In the genomic region with DNA sequence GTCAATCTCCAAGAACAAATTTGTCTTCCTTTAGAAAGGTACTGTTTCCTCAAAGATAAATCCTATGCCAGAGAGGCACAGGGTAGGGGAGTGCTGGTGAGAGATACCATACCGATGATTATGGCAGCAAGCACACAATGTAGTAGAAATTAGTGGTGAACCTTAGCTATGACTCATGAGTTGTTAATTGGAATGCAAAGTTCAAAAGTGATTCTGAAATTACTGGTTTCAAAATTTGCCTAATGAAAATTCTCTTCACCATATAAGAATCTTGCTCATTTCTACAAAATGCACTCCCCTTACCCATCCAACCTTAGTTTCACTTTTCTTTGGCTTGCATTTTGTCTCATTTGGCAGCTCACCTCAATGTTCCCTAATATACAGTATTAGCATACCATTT, we compare ENCODE assay signal across 11 cellular contexts.
DNase-seq lines count a peak whose midpoint lies in the region; ATAC-seq and TF ChIP-seq lines count a peak whose summit lies in the region.
"Had no signal": no experiment of that assay in that cellular context is flagged by ENCODE, and none has a peak within 500 bp of the region (broad histone marks: within the 10 kb centered on the region; RNA-seq: fewer than 3 reads in every experiment).

No MANE protein-coding gene starts in this region.

- H3K18ac ChIP-seq in IMR-90 (ENCODE audit: low read depth, low read length): no peak overlapping the region

- no peak overlapping the region; the same call in 1 of the 2 replicates for H3K14ac ChIP-seq in IMR-90 (replicated peaks; ENCODE audit: low read depth, low read length)

- no peaks in the 10 kb centered on the region for H3K9me3 Mint-ChIP-seq in endothelial cell (ENCODE audit: unreplicated experiment)

- peak overlapping the region; percentile 7; the same call in 1 of the 2 replicates for H3K4ac ChIP-seq in IMR-90 (ENCODE audit: low read depth, low read length)

- no peak overlapping the region for H2BK20ac ChIP-seq in IMR-90 (ENCODE audit: low read depth, low read length)

- H3K4me1 Mint-ChIP-seq in endothelial cell (ENCODE audit: unreplicated experiment): peaks cover 8% of the 10 kb centered on the region

- no peak overlapping the region for H4K5ac ChIP-seq in IMR-90 (ENCODE audit: low read depth, low read length)

- dilution Hi-C loops in IMR-90 (cut with HindIII; ENCODE audit: low sequenced_read_pairs, unreplicated experiment): no loop called here

- H4K8ac ChIP-seq in IMR-90 (ENCODE audit: low read depth in 2 of 2, low read length in 2 of 2): no peak overlapping the region

- no peak overlapping the region for H2BK120ac ChIP-seq in IMR-90 (ENCODE audit: low read depth, low read length)

- no peaks in the 10 kb centered on the region for H3K27me3 Mint-ChIP-seq in endothelial cell (ENCODE audit: unreplicated experiment)

- H3K4me1 ChIP-seq in IMR-90 (ENCODE audit: control insufficient read depth, insufficient read depth, low read length) (peaks cover 2% of the 10 kb centered on the region; the same call in 1 of the 2 replicates), heart left ventricle (no peaks in the 10 kb centered on the region)
- H3K4me1 ChIP-seq: sigmoid colon had no signal

- BruUV-seq in IMR-90 (replicated peaks; lab: Mats Ljungman, UMichigan): no TSS peak

- POLR2A ChIA-PET in IMR-90 (lab: Charles Lee; ENCODE audit: unreplicated experiment): no interaction called here

- H2AK5ac ChIP-seq in IMR-90 (ENCODE audit: low read depth, low read length): no peak overlapping the region

- CTCF ChIA-PET in IMR-90 (lab: Yijun Ruan, JAX): interaction anchor here (1.0 kb wide), 1 partner anchor 16 kb away, joined by 3 read pairs; no protein-coding TSS in a partner anchor

- H2AK9ac ChIP-seq in IMR-90 (replicated peaks; ENCODE audit: low read depth, low read length, poor library complexity): no peak overlapping the region

- intact Hi-C loops in IMR-90 (cut with micrococcal nuclease) (no loop called here), heart left ventricle (cut with DNase I) (loop anchor here in 4 of 10 donors (10.0 kb wide), 4 partner anchors 299 to 621 kb away; a partner anchor contains a TSS)

- in situ Hi-C loops in IMR-90 (cut with MboI; ENCODE audit: low sequenced_read_pairs) (no loop called here), GM13977 (cut with MboI; ENCODE audit: low pct_unique_long_range_greater_than_20kb, low sequenced_read_pairs, unreplicated experiment) (no loop called here)

- ATAC-seq in GM18498 (IDR thresholded peaks at IDR 0.05; ENCODE audit: unreplicated experiment) (peak; percentile 56), GM21390 (IDR thresholded peaks at IDR 0.05; ENCODE audit: unreplicated experiment) (peak; percentile 60), IMR-90 (ENCODE audit: low read depth) (peak; percentile 59), heart left ventricle (no peak)
- ATAC-seq: left ventricle myocardium superior had no signal

- no peak overlapping the region for H3K23ac ChIP-seq in IMR-90 (ENCODE audit: low read depth, low read length)

- H3K4me2 ChIP-seq in IMR-90 (ENCODE audit: low read depth, low read length): no peak overlapping the region

- no peak for TF ChIP-seq RAD21 in IMR-90 (IDR thresholded peaks at IDR 0.05; ENCODE audit: low read length)

- no peaks in the 10 kb centered on the region for H3K79me1 ChIP-seq in IMR-90 (ENCODE audit: low read depth in 1 of 2, low read length in 2 of 2)

- H4K20me1 ChIP-seq in IMR-90 (ENCODE audit: insufficient read depth, low read length): no peaks in the 10 kb centered on the region

- H3K27ac ChIP-seq in IMR-90 (ENCODE audit: insufficient read depth, low read length) (no peak overlapping the region), heart left ventricle (no peak overlapping the region)
- H3K27ac ChIP-seq: sigmoid colon had no signal

- WGBS in IMR-90 (ENCODE audit: extremely low coverage in 2 of 2, insufficient read length in 1 of 2), 2 experiments: no CpG with 5 or more reads among the region's 1 CpG
- 78 to 100% (median 88%) methylated on average over 1 of the region's 1 CpG for WGBS in heart left ventricle, 4 donors

- no peak for DNase-seq in IMR-90
- no peak for DNase-seq in endothelial cell (ENCODE audit: low spot score)
- DNase-seq in NCI-H2171 treated with DMSO at 0.1 percent for 48 hours (lab: John Stamatoyannopoulos, UW): no peak
- DNase-seq in heart left ventricle: no peak
- DNase-seq in GM13977 (ENCODE audit: low spot score): no peak
- DNase-seq in NCI-H1694 (lab: John Stamatoyannopoulos, UW): no peak
- DNase-seq: DMS 273 treated with DMSO at 0.1 percent for 48 hours, left ventricle myocardium superior, sigmoid colon had no signal

- no peak overlapping the region for H3K4me3 ChIP-seq in IMR-90 (ENCODE audit: insufficient read depth, low read depth, low read length)
- no peak overlapping the region for H3K4me3 ChIP-seq in heart left ventricle
- H3K4me3 ChIP-seq: sigmoid colon had no signal

- no peak overlapping the region for H3K9ac ChIP-seq in IMR-90 (ENCODE audit: low read depth, low read length)

- H3K9me3 ChIP-seq in IMR-90 (ENCODE audit: control insufficient read depth, insufficient read depth, low read length): peaks cover 5% of the 10 kb centered on the region
- peaks cover 0 to 14% (median 9%) of the 10 kb centered on the region in 12 donors for H3K9me3 ChIP-seq in heart left ventricle

- H3K27ac Mint-ChIP-seq in endothelial cell (ENCODE audit: unreplicated experiment): peak overlapping the region; percentile 49

- no peaks in the 10 kb centered on the region for H3K9me1 ChIP-seq in IMR-90 (ENCODE audit: insufficient read depth, low read length)

- no peak overlapping the region for H2BK15ac ChIP-seq in IMR-90 (ENCODE audit: low read depth, low read length)

- H2BK5ac ChIP-seq in IMR-90 (ENCODE audit: low read depth, low read length, poor library complexity, severe bottlenecking): no peak overlapping the region

- TF ChIP-seq CTCF in IMR-90 (conservative IDR thresholded peaks at IDR 0.05; ENCODE audit: low read depth, low read length) (no peak), endothelial cell (IDR thresholded peaks at IDR 0.05; ENCODE audit: unreplicated experiment) (no peak), heart left ventricle (IDR thresholded peaks at IDR 0.05) (no peak), GM13977 (IDR thresholded peaks at IDR 0.05; ENCODE audit: extremely low read depth, insufficient read depth, missing control alignments) (no peak)

- peaks cover 46% of the 10 kb centered on the region for H3K36me3 Mint-ChIP-seq in endothelial cell (ENCODE audit: low read depth, unreplicated experiment)

- no peak overlapping the region for H2AFZ ChIP-seq in IMR-90 (replicated peaks; ENCODE audit: low read length, poor library complexity)

- no peak overlapping the region for H3K56ac ChIP-seq in IMR-90 (ENCODE audit: extremely low read depth, insufficient read depth, low read length)

- no peaks in the 10 kb centered on the region for H3K27me3 ChIP-seq in IMR-90 (ENCODE audit: control insufficient read depth, insufficient read depth, low read length)
- no peaks in the 10 kb centered on the region for H3K27me3 ChIP-seq in heart left ventricle
- H3K27me3 ChIP-seq: sigmoid colon had no signal

- H3K36me3 ChIP-seq in IMR-90 (ENCODE audit: control insufficient read depth, insufficient read depth, low read length): peaks cover 5% of the 10 kb centered on the region
- H3K36me3 ChIP-seq in heart left ventricle: peaks cover 0 to 40% (median 7%) of the 10 kb centered on the region in 9 donors

- H4K91ac ChIP-seq in IMR-90 (ENCODE audit: insufficient read depth, low read depth, low read length): no peak overlapping the region

- H3K4me3 Mint-ChIP-seq in endothelial cell (ENCODE audit: unreplicated experiment): peak overlapping the region; percentile 71

- no peak for TF ChIP-seq POLR2A in IMR-90 (IDR thresholded peaks at IDR 0.05; ENCODE audit: low read depth, low read length)
- no peak for TF ChIP-seq POLR2A in heart left ventricle (IDR thresholded peaks at IDR 0.05)

TF ChIP-seq in IMR-90, 13 proteins besides CTCF, POLR2A, EP300 and RAD21:
- no peak for TF ChIP-seq RFX5 (IDR thresholded peaks at IDR 0.05; ENCODE audit: low read depth, low read length)
- TF ChIP-seq MXI1 (IDR thresholded peaks at IDR 0.05; ENCODE audit: borderline replicate concordance, low read depth, low read length): no peak

Comparison
In these comparisons a context has a peak if more than half of its experiments do, and no peak if none do; other contexts are left out.
1. ATAC-seq: peak in GM18498 (single experiment), GM21390 (single experiment) and IMR-90 (single experiment); none in heart left ventricle (0 of 4).